8 cellular contexts compared by ENCODE assay signal in genomic region chr2:73112026-73112912, GRCh38. TPM values are rescaled to one million over a fixed set of nuclear protein-coding genes. Genes with fewer than 3 reads are reported as not detected.
DNase-seq lines count a peak whose midpoint lies in the region; ATAC-seq and TF ChIP-seq lines count a peak whose summit lies in the region.

No MANE protein-coding gene starts in this region.

- TF ChIP-seq CTCF in WI38 (IDR thresholded peaks at IDR 0.05; ENCODE audit: low read depth, low read length) (no peak), epithelial cell of esophagus (IDR thresholded peaks at IDR 0.05; ENCODE audit: insufficient read depth, low read depth, low read length, missing control alignments) (no peak), upper lobe of left lung (IDR thresholded peaks at IDR 0.05) (peak in 2 of 6 experiments; percentile 30 to 31)

- H3K9ac ChIP-seq in mucosa of stomach (ENCODE audit: low read length), result peak overlapping the region; percentile 61

- peak in 3 of 4 donors; percentile 13 to 63 (median 53) for TF ChIP-seq POLR2A in upper lobe of left lung (IDR thresholded peaks at IDR 0.05)

- peak overlapping the region; percentile 65 to 88 (median 84) for H3K27ac ChIP-seq in upper lobe of left lung

- no peaks in the 10 kb centered on the region for H3K9me3 ChIP-seq in mucosa of stomach (ENCODE audit: control insufficient read depth, low read length)
- no peaks in the 10 kb centered on the region for H3K9me3 ChIP-seq in upper lobe of left lung

- ATAC-seq in GM19035 (IDR thresholded peaks at IDR 0.05; ENCODE audit: unreplicated experiment) (peak; percentile 26), HG03442 (IDR thresholded peaks at IDR 0.05; ENCODE audit: unreplicated experiment) (peak; percentile 17), upper lobe of left lung (ENCODE audit: low FRiP score in 2 of 2) (peak in 1 of 2 donors; percentile 51)

- DNase-seq in AG20443 (ENCODE audit: low spot score) (peak; percentile 46), epithelial cell of esophagus (ENCODE audit: low read depth) (peak; percentile 49), upper lobe of left lung (peak; percentile 27 to 89), NK-92 (lab: John Stamatoyannopoulos, UW; ENCODE audit: unreplicated experiment) (no peak)

- H3K4me1 ChIP-seq in mucosa of stomach (ENCODE audit: control insufficient read depth, insufficient read depth, low read length) (peaks cover 19% of the 10 kb centered on the region), upper lobe of left lung (peaks cover 22 to 39% (median 29%) of the 10 kb centered on the region in 4 donors)

- H3K36me3 ChIP-seq in mucosa of stomach (ENCODE audit: control insufficient read depth, insufficient read depth, low read length) (no peaks in the 10 kb centered on the region), upper lobe of left lung (no peaks in the 10 kb centered on the region)

- H3K27me3 ChIP-seq in mucosa of stomach (ENCODE audit: control insufficient read depth, insufficient read depth, low read length) (no peaks in the 10 kb centered on the region), upper lobe of left lung (peaks cover 0 to 4% (median 0%) of the 10 kb centered on the region in 4 donors)

- WGBS in upper lobe of left lung, 2 donors, result 3 to 10% methylated on average over 7 to 76 of the region's 88 CpGs

- TF ChIP-seq EP300 in upper lobe of left lung (IDR thresholded peaks at IDR 0.05), result no peak

- H3K4me3 ChIP-seq in WI38 (ENCODE audit: low read depth, low read length), result peak overlapping the region; percentile 83
- peak overlapping the region; percentile 83 for H3K4me3 ChIP-seq in epithelial cell of esophagus (ENCODE audit: low read length)
- peak overlapping the region; percentile 61 for H3K4me3 ChIP-seq in mucosa of stomach (ENCODE audit: low read length)
- peak overlapping the region; percentile 69 to 74 (median 72) for H3K4me3 ChIP-seq in upper lobe of left lung

RNA-seq across cellular contexts. Expression of gene RAB11FIP5, which starts 0.5 kb away (rescaled TPM):
- 10 to 100 TPM; 21.0 to 35.3 (median 29.9) TPM for total RNA-seq in upper lobe of left lung

RNA-seq across cellular contexts. Expression of gene SFXN5, which starts 40.8 kb away (rescaled TPM):
- total RNA-seq in upper lobe of left lung, result 10 to 100 TPM; 10.8 to 44.0 (median 13.7) TPM
